In the genomic region with DNA sequence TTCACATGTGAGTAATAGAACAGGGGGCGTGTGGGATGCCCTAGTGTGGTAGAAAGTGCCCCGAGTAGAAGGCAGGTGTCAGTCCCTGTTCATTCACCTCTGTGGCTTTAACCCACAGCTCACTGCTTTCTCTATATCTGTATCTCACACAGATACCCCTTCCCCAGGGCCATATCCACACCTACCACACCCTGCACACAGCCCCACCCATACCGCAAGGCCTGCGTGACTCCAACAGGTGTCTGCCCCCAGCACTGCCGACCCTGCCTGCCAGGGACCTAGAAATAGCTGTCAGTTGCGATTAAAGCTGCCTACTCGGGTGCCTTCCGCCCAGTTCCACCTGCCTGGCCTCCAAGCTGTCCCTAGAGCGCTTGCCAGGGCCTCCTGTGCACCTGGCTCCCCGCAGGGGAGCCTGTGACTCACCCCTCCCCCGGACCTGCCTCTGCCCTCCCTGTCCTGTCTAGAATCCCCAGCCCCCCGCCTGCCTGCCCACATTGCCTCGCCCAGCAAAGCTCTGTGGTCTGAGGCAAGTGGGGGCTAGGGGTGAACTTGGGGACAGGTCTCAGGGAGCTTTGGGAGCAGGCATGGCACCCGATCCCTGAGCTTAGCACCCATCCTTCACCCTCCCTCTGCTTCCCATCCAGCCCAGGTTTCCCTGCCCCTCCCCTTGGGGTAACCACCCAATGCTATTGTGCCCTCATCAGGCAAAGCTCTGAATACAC, we compare ENCODE assay signal across 1 cellular context.
A peak's percentile ranks its signal among the peaks of the same experiment; 100 is the strongest.
TF ChIP-seq lines count a peak whose summit lies in the region.

No MANE protein-coding gene starts in this region.

TF ChIP-seq in K562, 482 proteins besides CTCF, POLR2A, EP300 and RAD21 (continued from another document):
- TF ChIP-seq, protein P1, sequence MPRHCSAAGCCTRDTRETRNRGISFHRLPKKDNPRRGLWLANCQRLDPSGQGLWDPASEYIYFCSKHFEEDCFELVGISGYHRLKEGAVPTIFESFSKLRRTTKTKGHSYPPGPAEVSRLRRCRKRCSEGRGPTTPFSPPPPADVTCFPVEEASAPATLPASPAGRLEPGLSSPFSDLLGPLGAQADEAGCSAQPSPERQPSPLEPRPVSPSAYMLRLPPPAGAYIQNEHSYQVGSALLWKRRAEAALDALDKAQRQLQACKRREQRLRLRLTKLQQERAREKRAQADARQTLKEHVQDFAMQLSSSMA (CRISPR knock-in tag; IDR thresholded peaks at IDR 0.05): no peak
- TF ChIP-seq POLR2AphosphoS2 (IDR thresholded peaks at IDR 0.05; ENCODE audit: low read length) (no peak), BCOR (IDR thresholded peaks at IDR 0.05) (no peak), ZNF212 (CRISPR knock-in tag; IDR thresholded peaks at IDR 0.05) (no peak), SUPT5H (IDR thresholded peaks at IDR 0.05) (0 out of 2 replicates have a peak, but pooled peaks have one; percentile 36), MEIS2 (IDR thresholded peaks at IDR 0.05; ENCODE audit: partially characterized antibody) (no peak), ARNT (IDR thresholded peaks at IDR 0.05) (no peak), SP2 (IDR thresholded peaks at IDR 0.05; ENCODE audit: extremely low read depth, low read depth, low read length, poor library complexity, severe bottlenecking) (no peak), HOXB6 (CRISPR knock-in tag; IDR thresholded peaks at IDR 0.05; ENCODE audit: borderline replicate concordance) (no peak), KLF1 (tag; IDR thresholded peaks at IDR 0.05) (no peak), ZNF165 (CRISPR knock-in tag; IDR thresholded peaks at IDR 0.05; ENCODE audit: borderline replicate concordance) (no peak), CBFA2T3 (IDR thresholded peaks at IDR 0.05) (peak; percentile 49), TCF3 (CRISPR knock-in tag; IDR thresholded peaks at IDR 0.05) (peak; percentile 32; the same call in 1 of the 2 replicates), PML (IDR thresholded peaks at IDR 0.05; ENCODE audit: low read length) (no peak), PCBP2 (IDR thresholded peaks at IDR 0.05; ENCODE audit: low read depth, low read length, poor library complexity, severe bottlenecking) (no peak), ZNF586 (CRISPR knock-in tag; conservative IDR thresholded peaks at IDR 0.05) (no peak), MXI1 (IDR thresholded peaks at IDR 0.05; ENCODE audit: low read depth, low read length) (no peak), SRSF1 (IDR thresholded peaks at IDR 0.05; ENCODE audit: low read depth, low read length) (no peak), CBX2 (IDR thresholded peaks at IDR 0.05; ENCODE audit: insufficient read depth, low read length, poor library complexity, severe bottlenecking) (no peak), HDAC6 (IDR thresholded peaks at IDR 0.05; ENCODE audit: low read depth, low read length) (no peak), POLR2AphosphoS5 (IDR thresholded peaks at IDR 0.05; ENCODE audit: control insufficient read depth, insufficient read depth, low read depth, low read length) (peak; percentile 40; the same call in 1 of the 2 replicates), ADNP (tag; IDR thresholded peaks at IDR 0.05) (no peak), CEBPG (CRISPR knock-in tag; IDR thresholded peaks at IDR 0.05) (no peak), CEBPG (tag; conservative IDR thresholded peaks at IDR 0.05 in 1 of 2, IDR thresholded peaks at IDR 0.05 in 1 of 2) (no peak), CHD1 (IDR thresholded peaks at IDR 0.05; ENCODE audit: low read length) (no peak), EHMT2 (IDR thresholded peaks at IDR 0.05) (no peak)
- TF ChIP-seq, protein P2, sequence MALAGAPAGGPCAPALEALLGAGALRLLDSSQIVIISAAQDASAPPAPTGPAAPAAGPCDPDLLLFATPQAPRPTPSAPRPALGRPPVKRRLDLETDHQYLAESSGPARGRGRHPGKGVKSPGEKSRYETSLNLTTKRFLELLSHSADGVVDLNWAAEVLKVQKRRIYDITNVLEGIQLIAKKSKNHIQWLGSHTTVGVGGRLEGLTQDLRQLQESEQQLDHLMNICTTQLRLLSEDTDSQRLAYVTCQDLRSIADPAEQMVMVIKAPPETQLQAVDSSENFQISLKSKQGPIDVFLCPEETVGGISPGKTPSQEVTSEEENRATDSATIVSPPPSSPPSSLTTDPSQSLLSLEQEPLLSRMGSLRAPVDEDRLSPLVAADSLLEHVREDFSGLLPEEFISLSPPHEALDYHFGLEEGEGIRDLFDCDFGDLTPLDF (CRISPR knock-in tag; IDR thresholded peaks at IDR 0.05): no peak
- TF ChIP-seq, protein P3, sequence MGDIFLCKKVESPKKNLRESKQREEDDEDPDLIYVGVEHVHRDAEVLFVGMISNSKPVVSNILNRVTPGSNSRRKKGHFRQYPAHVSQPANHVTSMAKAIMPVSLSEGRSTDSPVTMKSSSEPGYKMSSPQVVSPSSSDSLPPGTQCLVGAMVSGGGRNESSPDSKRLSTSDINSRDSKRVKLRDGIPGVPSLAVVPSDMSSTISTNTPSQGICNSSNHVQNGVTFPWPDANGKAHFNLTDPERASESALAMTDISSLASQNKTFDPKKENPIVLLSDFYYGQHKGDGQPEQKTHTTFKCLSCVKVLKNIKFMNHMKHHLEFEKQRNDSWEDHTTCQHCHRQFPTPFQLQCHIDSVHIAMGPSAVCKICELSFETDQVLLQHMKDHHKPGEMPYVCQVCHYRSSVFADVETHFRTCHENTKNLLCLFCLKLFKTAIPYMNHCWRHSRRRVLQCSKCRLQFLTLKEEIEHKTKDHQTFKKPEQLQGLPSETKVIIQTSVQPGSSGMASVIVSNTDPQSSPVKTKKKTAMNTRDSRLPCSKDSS (IDR thresholded peaks at IDR 0.05; ENCODE audit: low read depth, partially characterized antibody): no peak
- TF ChIP-seq, protein P4, sequence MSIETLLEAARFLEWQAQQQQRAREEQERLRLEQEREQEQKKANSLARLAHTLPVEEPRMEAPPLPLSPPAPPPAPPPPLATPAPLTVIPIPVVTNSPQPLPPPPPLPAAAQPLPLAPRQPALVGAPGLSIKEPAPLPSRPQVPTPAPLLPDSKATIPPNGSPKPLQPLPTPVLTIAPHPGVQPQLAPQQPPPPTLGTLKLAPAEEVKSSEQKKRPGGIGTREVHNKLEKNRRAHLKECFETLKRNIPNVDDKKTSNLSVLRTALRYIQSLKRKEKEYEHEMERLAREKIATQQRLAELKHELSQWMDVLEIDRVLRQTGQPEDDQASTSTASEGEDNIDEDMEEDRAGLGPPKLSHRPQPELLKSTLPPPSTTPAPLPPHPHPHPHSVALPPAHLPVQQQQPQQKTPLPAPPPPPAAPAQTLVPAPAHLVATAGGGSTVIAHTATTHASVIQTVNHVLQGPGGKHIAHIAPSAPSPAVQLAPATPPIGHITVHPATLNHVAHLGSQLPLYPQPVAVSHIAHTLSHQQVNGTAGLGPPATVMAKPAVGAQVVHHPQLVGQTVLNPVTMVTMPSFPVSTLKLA (conservative IDR thresholded peaks at IDR 0.05): no peak
- TF ChIP-seq, protein P5, sequence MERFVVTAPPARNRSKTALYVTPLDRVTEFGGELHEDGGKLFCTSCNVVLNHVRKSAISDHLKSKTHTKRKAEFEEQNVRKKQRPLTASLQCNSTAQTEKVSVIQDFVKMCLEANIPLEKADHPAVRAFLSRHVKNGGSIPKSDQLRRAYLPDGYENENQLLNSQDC (CRISPR knock-in tag; IDR thresholded peaks at IDR 0.05): no peak
- TF ChIP-seq, protein P6, sequence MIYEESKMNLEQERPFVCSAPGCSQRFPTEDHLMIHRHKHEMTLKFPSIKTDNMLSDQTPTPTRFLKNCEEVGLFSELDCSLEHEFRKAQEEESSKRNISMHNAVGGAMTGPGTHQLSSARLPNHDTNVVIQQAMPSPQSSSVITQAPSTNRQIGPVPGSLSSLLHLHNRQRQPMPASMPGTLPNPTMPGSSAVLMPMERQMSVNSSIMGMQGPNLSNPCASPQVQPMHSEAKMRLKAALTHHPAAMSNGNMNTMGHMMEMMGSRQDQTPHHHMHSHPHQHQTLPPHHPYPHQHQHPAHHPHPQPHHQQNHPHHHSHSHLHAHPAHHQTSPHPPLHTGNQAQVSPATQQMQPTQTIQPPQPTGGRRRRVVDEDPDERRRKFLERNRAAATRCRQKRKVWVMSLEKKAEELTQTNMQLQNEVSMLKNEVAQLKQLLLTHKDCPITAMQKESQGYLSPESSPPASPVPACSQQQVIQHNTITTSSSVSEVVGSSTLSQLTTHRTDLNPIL (CRISPR knock-in tag; IDR thresholded peaks at IDR 0.05): no peak
TF ChIP-seq in K562: peak in this region for 7.
